Comparison of ENCODE assay signal across 2 cellular contexts in genomic region chr3:114551770-114552526, GRCh38.
A peak's percentile ranks its signal among the peaks of the same experiment; 100 is the strongest.
TF ChIP-seq lines count a peak whose summit lies in the region.

No MANE protein-coding gene starts in this region.

TF ChIP-seq in HEK293, 187 proteins besides CTCF, POLR2A, EP300 and RAD21:
- TF ChIP-seq GLIS1 (tag by site-specific recombination; IDR thresholded peaks at IDR 0.05) = peak; percentile 23; the same call in 1 of the 2 replicates
- no peak for TF ChIP-seq PRDM10 (tag by site-specific recombination; IDR thresholded peaks at IDR 0.05)
- peak; percentile 33 for TF ChIP-seq ZFHX2 (tag by site-specific recombination; conservative IDR thresholded peaks at IDR 0.05)

TF ChIP-seq in SK-N-SH, 30 proteins besides CTCF, POLR2A, EP300 and RAD21:
- TF ChIP-seq USF1 (IDR thresholded peaks at IDR 0.05; ENCODE audit: borderline replicate concordance, low read depth) = no peak
- no peak for TF ChIP-seq CHD2 (IDR thresholded peaks at IDR 0.05; ENCODE audit: low read length, partially characterized antibody)
- TF ChIP-seq FOSL2 (IDR thresholded peaks at IDR 0.05; ENCODE audit: borderline replicate concordance, low read depth) = peak; percentile 61; the same call in 1 of the 2 replicates
- peak; percentile 42; the same call in 1 of the 2 replicates for TF ChIP-seq JUND (IDR thresholded peaks at IDR 0.05)
